Comparison of ENCODE assay signal across 1 cellular context in genomic region chr20:49100934-49101333, GRCh38.
TF ChIP-seq lines count a peak whose summit lies in the region.

No MANE protein-coding gene starts in this region.

TF ChIP-seq in GM23338, 12 proteins besides CTCF, POLR2A, EP300 and RAD21 (continued from another document):
- TF ChIP-seq, protein P1, sequence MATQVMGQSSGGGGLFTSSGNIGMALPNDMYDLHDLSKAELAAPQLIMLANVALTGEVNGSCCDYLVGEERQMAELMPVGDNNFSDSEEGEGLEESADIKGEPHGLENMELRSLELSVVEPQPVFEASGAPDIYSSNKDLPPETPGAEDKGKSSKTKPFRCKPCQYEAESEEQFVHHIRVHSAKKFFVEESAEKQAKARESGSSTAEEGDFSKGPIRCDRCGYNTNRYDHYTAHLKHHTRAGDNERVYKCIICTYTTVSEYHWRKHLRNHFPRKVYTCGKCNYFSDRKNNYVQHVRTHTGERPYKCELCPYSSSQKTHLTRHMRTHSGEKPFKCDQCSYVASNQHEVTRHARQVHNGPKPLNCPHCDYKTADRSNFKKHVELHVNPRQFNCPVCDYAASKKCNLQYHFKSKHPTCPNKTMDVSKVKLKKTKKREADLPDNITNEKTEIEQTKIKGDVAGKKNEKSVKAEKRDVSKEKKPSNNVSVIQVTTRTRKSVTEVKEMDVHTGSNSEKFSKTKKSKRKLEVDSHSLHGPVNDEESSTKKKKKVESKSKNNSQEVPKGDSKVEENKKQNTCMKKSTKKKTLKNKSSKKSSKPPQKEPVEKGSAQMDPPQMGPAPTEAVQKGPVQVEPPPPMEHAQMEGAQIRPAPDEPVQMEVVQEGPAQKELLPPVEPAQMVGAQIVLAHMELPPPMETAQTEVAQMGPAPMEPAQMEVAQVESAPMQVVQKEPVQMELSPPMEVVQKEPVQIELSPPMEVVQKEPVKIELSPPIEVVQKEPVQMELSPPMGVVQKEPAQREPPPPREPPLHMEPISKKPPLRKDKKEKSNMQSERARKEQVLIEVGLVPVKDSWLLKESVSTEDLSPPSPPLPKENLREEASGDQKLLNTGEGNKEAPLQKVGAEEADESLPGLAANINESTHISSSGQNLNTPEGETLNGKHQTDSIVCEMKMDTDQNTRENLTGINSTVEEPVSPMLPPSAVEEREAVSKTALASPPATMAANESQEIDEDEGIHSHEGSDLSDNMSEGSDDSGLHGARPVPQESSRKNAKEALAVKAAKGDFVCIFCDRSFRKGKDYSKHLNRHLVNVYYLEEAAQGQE (IDR thresholded peaks at IDR 0.05; ENCODE audit: unreplicated experiment), result no peak
- TF ChIP-seq NANOG (IDR thresholded peaks at IDR 0.05; ENCODE audit: borderline replicate concordance), result no peak
- TF ChIP-seq CREB1 (CRISPR knock-in tag; IDR thresholded peaks at IDR 0.05; ENCODE audit: low read depth), result no peak
